Comparison of ENCODE assay signal across 22 cellular contexts in genomic region chr5:80955082-80955481, GRCh38. TPM values are rescaled to one million over a fixed set of nuclear protein-coding genes. Genes with fewer than 3 reads are reported as not detected.
DNase-seq lines count a peak whose midpoint lies in the region; ATAC-seq, FAIRE-seq and TF ChIP-seq lines count a peak whose summit lies in the region.
"Had no signal": no experiment of that assay in that cellular context is flagged by ENCODE, and none has a peak within 500 bp of the region (broad histone marks: within the 10 kb centered on the region; RNA-seq: fewer than 3 reads in every experiment).

No MANE protein-coding gene starts in this region.

- H3K9ac ChIP-seq in H1 (replicated peaks in 1 of 4; ENCODE audit: extremely low read depth in 1 of 4, low read depth in 3 of 4, low read length in 3 of 4) = no peak overlapping the region

- 92% methylated on average over 2 of the region's 2 CpGs; no CpG with 5 or more reads in 1 of the 2 experiments for WGBS in H1 (ENCODE audit: extremely low coverage in 1 of 2, insufficient coverage in 1 of 2, insufficient read length in 1 of 2, insufficient replicate concordance in 2 of 2, low coverage in 1 of 2, low lambda C conversion rate in 2 of 2, missing lambda C conversion rate in 1 of 2), 2 experiments

- H3K14ac ChIP-seq in H1 (ENCODE audit: insufficient read length) = peak overlapping the region; percentile 53

- peaks cover 7% of the 10 kb centered on the region; the same call in 1 of the 2 replicates for H3F3A ChIP-seq in GM23338 (replicated peaks; ENCODE audit: low read depth)

- no peaks in the 10 kb centered on the region for H3K36me3 ChIP-seq in GM23338 (ENCODE audit: insufficient read depth)
- no peaks in the 10 kb centered on the region for H3K36me3 ChIP-seq in H1 (ENCODE audit: control insufficient read depth in 2 of 4, insufficient read depth in 4 of 4, low read length in 3 of 4)

- TF ChIP-seq EP300 in H1 (IDR thresholded peaks at IDR 0.05; ENCODE audit: borderline replicate concordance in 1 of 2, low read depth in 2 of 2, low read length in 2 of 2) = no peak

- FAIRE-seq in H1 (lab: Jason Lieb, UNC) = no peak
- FAIRE-seq: A549, D721Med, GM12878, GM19239, HTR-8/SVneo had no signal

- H3K4ac ChIP-seq in H1 (replicated peaks; ENCODE audit: insufficient read length, low read depth, low read length) = peak overlapping the region; percentile 45

- CTCF ChIA-PET in H1 (lab: Charles Lee; ENCODE audit: partially characterized antibody) = interaction anchor here (0.6 to 2.0 kb wide), 5 partner anchors 66 to 212 kb away, joined by 3 to 6 read pairs (median 3); no protein-coding TSS in a partner anchor

- TF ChIP-seq POLR2A in H1 (IDR thresholded peaks at IDR 0.05; ENCODE audit: control extremely low read depth in 1 of 2, low read depth in 2 of 2, low read length in 2 of 2) = no peak

- no peak overlapping the region for H4K5ac ChIP-seq in H1 (ENCODE audit: insufficient read length, low read depth, low read length)

- H3K27me3 ChIP-seq in GM23338 (ENCODE audit: insufficient read depth) = 0 out of 2 replicates have a peak, but pooled peaks cover 6% of the 10 kb centered on the region
- H3K27me3 ChIP-seq in H1 (replicated peaks in 1 of 4; ENCODE audit: control insufficient read depth in 3 of 4, extremely low read depth in 1 of 4, insufficient read depth in 3 of 4, low read length in 3 of 4) = peaks cover 0 to 9% (median 6%) of the 10 kb centered on the region in 4 experiments; a peak in 5 of 7 replicates

- H3K4me1 Mint-ChIP-seq in GM23338 = peaks cover 41% of the 10 kb centered on the region

- H3K27ac Mint-ChIP-seq in GM23338 = no peak overlapping the region
- H3K27ac Mint-ChIP-seq: CD4-positive, alpha-beta T cell; H9; IgD-negative memory B cell had no signal

- peak; percentile 7 for DNase-seq in DMS53 (lab: John Stamatoyannopoulos, UW)
- no peak for DNase-seq in DMS53 treated with DMSO at 0.1 percent for 48 hours (lab: John Stamatoyannopoulos, UW; ENCODE audit: unreplicated experiment)
- DNase-seq in GM23338 (ENCODE audit: low spot score) = no peak
- DNase-seq in NCI-H69 (lab: John Stamatoyannopoulos, UW) = peak; percentile 15
- DNase-seq in H1 (ENCODE audit: low read depth in 1 of 2, low spot score in 2 of 2) = no peak
- DNase-seq in kidney tubule cell (ENCODE audit: low spot score) = no peak
- DNase-seq: AML-193; Caco-2; CD4-positive, alpha-beta T cell; DMS79 treated with DMSO at 0.1 percent for 48 hours; GF-D8; GOT3; H9 had no signal

- no peak overlapping the region for H2AK5ac ChIP-seq in H1 (ENCODE audit: low read depth, low read length)

- H2BK20ac ChIP-seq in H1 (ENCODE audit: low read length) = peak overlapping the region; percentile 53; the same call in 1 of the 2 replicates

- H3K4me3 ChIP-seq in GM23338 = no peak overlapping the region
- H3K4me3 ChIP-seq in H1 (ENCODE audit: extremely low read depth in 1 of 4, insufficient read depth in 2 of 4, low read depth in 3 of 4, low read length in 4 of 4) = no peak overlapping the region
- H3K4me3 ChIP-seq: GM12878 had no signal

- H4K20me1 ChIP-seq in GM23338 (replicated peaks; ENCODE audit: insufficient read depth) (no peaks in the 10 kb centered on the region), H1 (replicated peaks in 1 of 2; ENCODE audit: control insufficient read depth in 1 of 2, insufficient read depth in 2 of 2, low read length in 2 of 2) (peaks cover 0 to 3% of the 10 kb centered on the region in 2 experiments)

- H3K23me2 ChIP-seq in H1 (ENCODE audit: low read depth, low read length) = peaks cover 7% of the 10 kb centered on the region

- no peak overlapping the region for H3K4me3 Mint-ChIP-seq in GM23338
- H3K4me3 Mint-ChIP-seq: CD4-positive, alpha-beta T cell; H9; IgD-negative memory B cell had no signal

- peaks cover 5% of the 10 kb centered on the region; the same call in 1 of the 3 replicates for H3K9me3 Mint-ChIP-seq in GM23338
- H3K9me3 Mint-ChIP-seq: CD4-positive, alpha-beta T cell had no signal

- H3K27ac ChIP-seq in GM23338 (ENCODE audit: low read depth) (no peak overlapping the region), H1 (ENCODE audit: low read depth, low read length) (no peak overlapping the region)
- H3K27ac ChIP-seq: 22Rv1, A549, C4-2B had no signal

- no peaks in the 10 kb centered on the region for H3K79me2 ChIP-seq in GM23338 (replicated peaks; ENCODE audit: insufficient read depth)
- H3K79me2 ChIP-seq in H1 (ENCODE audit: control insufficient read depth in 1 of 2, insufficient read depth in 2 of 2, low read length in 2 of 2) = no peaks in the 10 kb centered on the region

- no peak overlapping the region for H2BK15ac ChIP-seq in H1 (ENCODE audit: low read length)

- H3K79me1 ChIP-seq in H1 (ENCODE audit: low read depth, low read length) = no peaks in the 10 kb centered on the region

- H3K18ac ChIP-seq in H1 (ENCODE audit: extremely low read depth, low read length) = no peak overlapping the region

- no peak overlapping the region for H2BK120ac ChIP-seq in H1 (replicated peaks; ENCODE audit: low read depth, low read length)

- no peak for ATAC-seq in GM23338
- ATAC-seq in GM18519 (IDR thresholded peaks at IDR 0.05; ENCODE audit: low FRiP score, unreplicated experiment) = no peak
- ATAC-seq: A549, GM12878 had no signal

- peak overlapping the region; percentile 85; the same call in 1 of the 2 replicates for H2BK12ac ChIP-seq in H1 (ENCODE audit: low read depth, low read length)

- H3K9me2 ChIP-seq in GM23338 (ENCODE audit: insufficient read depth) = peaks cover 9% of the 10 kb centered on the region; the same call in 1 of the 2 replicates

- no peak overlapping the region for H4K8ac ChIP-seq in H1 (ENCODE audit: extremely low read depth, insufficient read depth, low read length)

- peak overlapping the region; percentile 41; the same call in 1 of the 2 replicates for H2BK5ac ChIP-seq in H1 (ENCODE audit: low read depth, low read length)

- H3K23ac ChIP-seq in H1 (ENCODE audit: insufficient read length) = no peak overlapping the region

- H3K36me3 Mint-ChIP-seq in GM23338 (ENCODE audit: low read depth) = peaks cover 5% of the 10 kb centered on the region; the same call in 1 of the 3 replicates

- no peak overlapping the region for H3K56ac ChIP-seq in H1 (replicated peaks; ENCODE audit: insufficient read length, low read depth, low read length)

- TF ChIP-seq CTCF in GM23338 (conservative IDR thresholded peaks at IDR 0.05; ENCODE audit: low read depth in 2 of 2) (no peak), H1 (IDR thresholded peaks at IDR 0.05; ENCODE audit: control extremely low read depth in 1 of 3, insufficient read depth in 1 of 3, low read depth in 1 of 3, low read length in 3 of 3) (no peak)

- H3K27me3 Mint-ChIP-seq in GM23338 (ENCODE audit: insufficient read depth, low read depth, poor library complexity) = peaks cover 8% of the 10 kb centered on the region
- H3K27me3 Mint-ChIP-seq: CD4-positive, alpha-beta T cell had no signal

- H4K91ac ChIP-seq in H1 (replicated peaks; ENCODE audit: insufficient read length, low read length) = peak overlapping the region; percentile 72

- H3K4me1 ChIP-seq in GM23338 (ENCODE audit: insufficient read depth) (peaks cover 40% of the 10 kb centered on the region), H1 (replicated peaks in 1 of 4; ENCODE audit: control insufficient read depth in 3 of 4, insufficient read depth in 4 of 4, low read length in 3 of 4) (peaks cover 10 to 26% (median 18%) of the 10 kb centered on the region in 4 experiments)
- H3K4me1 ChIP-seq: A549 had no signal

- no peaks in the 10 kb centered on the region for H3K9me3 ChIP-seq in H1 (ENCODE audit: insufficient read depth in 2 of 2, low read depth in 1 of 2, low read length in 1 of 2)
- H3K9me3 ChIP-seq: A549, Caco-2 had no signal

- no peak for TF ChIP-seq RAD21 in H1 (IDR thresholded peaks at IDR 0.05 in 1 of 2, conservative IDR thresholded peaks at IDR 0.05 in 1 of 2; ENCODE audit: low read depth in 2 of 2, low read length in 2 of 2)

- H2AFZ ChIP-seq in GM23338 = no peak overlapping the region
- no peak overlapping the region for H2AFZ ChIP-seq in H1 (ENCODE audit: low read length)

- POLR2A ChIA-PET in H1 (lab: Charles Lee; ENCODE audit: partially characterized antibody) = interaction anchor here (0.7 kb wide), 1 partner anchor 16 kb away, joined by 3 read pairs; no protein-coding TSS in a partner anchor

- H3K4me2 ChIP-seq in GM23338 = peak overlapping the region; percentile 67
- no peak overlapping the region for H3K4me2 ChIP-seq in H1 (ENCODE audit: insufficient read depth in 1 of 2, low read depth in 2 of 2, low read length in 2 of 2)

TF ChIP-seq in GM23338, 12 proteins besides CTCF, POLR2A, EP300 and RAD21 (continues in another document):
- no peak for TF ChIP-seq CREB1 (CRISPR knock-in tag; IDR thresholded peaks at IDR 0.05; ENCODE audit: low read depth)

TF ChIP-seq in H1, 55 proteins besides CTCF, POLR2A, EP300 and RAD21:
- TF ChIP-seq BCL11A (IDR thresholded peaks at IDR 0.05; ENCODE audit: low read depth in 2 of 2, low read length in 2 of 2) = no peak
- TF ChIP-seq SIX5 (IDR thresholded peaks at IDR 0.05; ENCODE audit: low read depth, low read length) = no peak
- TF ChIP-seq GTF2F1 (IDR thresholded peaks at IDR 0.05; ENCODE audit: borderline replicate concordance, low read depth, low read length) = no peak
- TF ChIP-seq MAFK (IDR thresholded peaks at IDR 0.05; ENCODE audit: low read depth, low read length) = no peak
- TF ChIP-seq BACH1 (IDR thresholded peaks at IDR 0.05; ENCODE audit: low read length) = no peak
- TF ChIP-seq HDAC2 (IDR thresholded peaks at IDR 0.05; ENCODE audit: borderline replicate concordance in 1 of 2, low read depth in 2 of 2, low read length in 2 of 2) = no peak
- no peak for TF ChIP-seq NANOG (IDR thresholded peaks at IDR 0.05; ENCODE audit: insufficient read depth, low read depth, low read length, poor library complexity, severe bottlenecking)
- TF ChIP-seq SIN3A (conservative IDR thresholded peaks at IDR 0.05 in 1 of 2, IDR thresholded peaks at IDR 0.05 in 1 of 2; ENCODE audit: low read depth in 1 of 2, low read length in 2 of 2) = no peak
- TF ChIP-seq CBX5 (IDR thresholded peaks at IDR 0.05; ENCODE audit: low read depth, low read length) = no peak
- TF ChIP-seq TCF12 (IDR thresholded peaks at IDR 0.05; ENCODE audit: low read depth, low read length) = no peak

RNA-seq across cellular contexts. Expression of gene RASGRF2, which starts 5.1 kb away (rescaled TPM):
- 15.0 and 19.2 TPM in 2 replicates for total RNA-seq in GM23338 (2014; rRNA removed; shearing (Covaris generic))
- polyA plus RNA-seq in GM23338 (2016; fragmentation: Nextera tagmentation; extraction: Ambion mirVana) = 4.3 and 5.0 TPM in 2 replicates
- total RNA-seq in H1 (2021; fragmentation: NEBNext Ultra II Directional; extraction: Animal tissue kit (Norgen Biotek cat#: 25700)) = 27.7 and 29.5 TPM in 2 replicates
- polyA plus RNA-seq in H1 (2011; rRNA removed) = 2.6 and 4.1 TPM in 2 replicates
- 4.4 TPM for polyA plus RNA-seq in H1 (2011; cell fraction: cytosol; rRNA removed)
- 7.7 TPM for polyA plus RNA-seq in H1 (2011; cell fraction: nucleus; rRNA removed)
- polyA plus RNA-seq in H1 (2012, experiment 1 of 2) = 3.4 to 5.4 TPM (median 4.5 TPM) in 4 replicates
- polyA plus RNA-seq in H1 (2012, experiment 2 of 2) = 1.3 TPM
- 13.9 TPM for polyA plus RNA-seq in H1 (2013, experiment 1 of 2)
- 14.2 TPM for polyA plus RNA-seq in H1 (2013, experiment 2 of 2)
- polyA minus RNA-seq in H1 (2011; rRNA and poly(A)+ RNA removed) = 11.6 and 15.4 TPM in 2 replicates
- 7.6 TPM for polyA minus RNA-seq in H1 (2011; cell fraction: cytosol; rRNA and poly(A)+ RNA removed)
- polyA minus RNA-seq in H1 (2011; cell fraction: nucleus; rRNA and poly(A)+ RNA removed) = 22.3 TPM

Comparison
In these comparisons a context has a peak if more than half of its experiments do, and no peak if none do; other contexts are left out.
1. DNase-seq: peak in DMS53 (single experiment) and NCI-H69 (single experiment); none in DMS53 treated with DMSO at 0.1 percent for 48 hours (single experiment), GM23338 (single experiment), H1 (0 of 2) and kidney tubule cell (single experiment).